ENCODE assay signal across 14 cellular contexts in genomic region chr5:148398698-148399121, GRCh38. TPM values are rescaled to one million over a fixed set of nuclear protein-coding genes. Genes with fewer than 3 reads are reported as not detected.
DNase-seq lines count a peak whose midpoint lies in the region; ATAC-seq and TF ChIP-seq lines count a peak whose summit lies in the region.
"Had no signal": no experiment of that assay in that cellular context is flagged by ENCODE, and none has a peak within 500 bp of the region (broad histone marks: within the 10 kb centered on the region; RNA-seq: fewer than 3 reads in every experiment).

No MANE protein-coding gene starts in this region.

- H3K4me1 ChIP-seq in GM23338 (ENCODE audit: insufficient read depth) (peaks cover 19% of the 10 kb centered on the region), left lung (peaks cover 9 to 74% of the 10 kb centered on the region in 2 donors), MM.1S (ENCODE audit: low read length) (no peaks in the 10 kb centered on the region), aorta (ENCODE audit: control insufficient read depth in 1 of 2, insufficient read depth in 2 of 2, low read length in 2 of 2) (peaks cover 1 to 2% of the 10 kb centered on the region in 2 donors)

- no peaks in the 10 kb centered on the region for H3F3A ChIP-seq in GM23338 (replicated peaks; ENCODE audit: low read depth)
- no peaks in the 10 kb centered on the region for H3F3A ChIP-seq in MM.1S (ENCODE audit: insufficient read depth, low read length)

- peak overlapping the region; percentile 80; the same call in 1 of the 2 replicates for H3K27ac ChIP-seq in GM23338 (ENCODE audit: low read depth)
- H3K27ac ChIP-seq in left lung, result peak overlapping the region; percentile 60 to 66
- H3K27ac ChIP-seq in MM.1S (ENCODE audit: low read length), result no peak overlapping the region
- no peak overlapping the region for H3K27ac ChIP-seq in aorta (ENCODE audit: low read depth in 1 of 2, low read length in 2 of 2)
- H3K27ac ChIP-seq: esophagus muscularis mucosa, SK-N-MC had no signal

- H3K79me2 ChIP-seq in GM23338 (replicated peaks; ENCODE audit: insufficient read depth) (peaks cover 14% of the 10 kb centered on the region; the same call in 1 of the 2 replicates), MM.1S (ENCODE audit: low read length) (peaks cover 8% of the 10 kb centered on the region; the same call in 1 of the 2 replicates)

- no peak overlapping the region for H3K4me3 ChIP-seq in GM23338
- H3K4me3 ChIP-seq in left lung, result no peak overlapping the region
- no peak overlapping the region for H3K4me3 ChIP-seq in MM.1S (ENCODE audit: low read length)
- no peak overlapping the region for H3K4me3 ChIP-seq in aorta (ENCODE audit: low read length in 2 of 2)
- H3K4me3 ChIP-seq: esophagus muscularis mucosa, SK-N-MC had no signal

- 76% methylated on average over 5 of the region's 5 CpGs for WGBS in aorta, 2 donors

- TF ChIP-seq CTCF in CD14-positive monocyte (IDR thresholded peaks at IDR 0.05) (no peak), GM23338 (conservative IDR thresholded peaks at IDR 0.05; ENCODE audit: low read depth in 2 of 2) (peak in 1 of 2 experiments; percentile 54; a peak in 3 of 4 replicates), left lung (IDR thresholded peaks at IDR 0.05) (no peak), MM.1S (IDR thresholded peaks at IDR 0.05; ENCODE audit: low read length) (no peak)

- no peaks in the 10 kb centered on the region for H3K27me3 ChIP-seq in GM23338 (ENCODE audit: insufficient read depth)
- no peaks in the 10 kb centered on the region for H3K27me3 ChIP-seq in left lung
- H3K27me3 ChIP-seq in MM.1S (replicated peaks; ENCODE audit: insufficient read depth, low read length), result no peaks in the 10 kb centered on the region
- no peaks in the 10 kb centered on the region for H3K27me3 ChIP-seq in aorta (ENCODE audit: control insufficient read depth in 1 of 2, insufficient read depth in 2 of 2, low read length in 1 of 2)
- H3K27me3 ChIP-seq: esophagus muscularis mucosa had no signal

- peak; percentile 66 for ATAC-seq in GM23338
- peak; percentile 66 for ATAC-seq in left lung
- no peak for ATAC-seq in aorta (ENCODE audit: low FRiP score)

- H3K4me3 Mint-ChIP-seq in CD14-positive monocyte (no peak overlapping the region), GM23338 (peak overlapping the region; percentile 6; the same call in 1 of the 3 replicates)
- H3K4me3 Mint-ChIP-seq in activated naive CD8-positive, alpha-beta T cell, result no peak overlapping the region

- peaks cover 0 to 2% (median 0%) of the 10 kb centered on the region in 7 donors for H3K9me3 Mint-ChIP-seq in CD14-positive monocyte
- no peaks in the 10 kb centered on the region for H3K9me3 Mint-ChIP-seq in GM23338
- H3K9me3 Mint-ChIP-seq in activated naive CD8-positive, alpha-beta T cell (ENCODE audit: low read depth), result no peaks in the 10 kb centered on the region

- H2AFZ ChIP-seq in GM23338 (no peak overlapping the region), MM.1S (ENCODE audit: low read length) (no peak overlapping the region)

- H3K27me3 Mint-ChIP-seq in CD14-positive monocyte (ENCODE audit: low read depth in 3 of 3) (no peaks in the 10 kb centered on the region), GM23338 (ENCODE audit: insufficient read depth, low read depth, poor library complexity) (peaks cover 1% of the 10 kb centered on the region)
- H3K27me3 Mint-ChIP-seq in activated naive CD8-positive, alpha-beta T cell, result no peaks in the 10 kb centered on the region

- peaks cover 52% of the 10 kb centered on the region for H3K4me1 Mint-ChIP-seq in CD14-positive monocyte
- H3K4me1 Mint-ChIP-seq in GM23338, result peaks cover 30% of the 10 kb centered on the region
- H3K4me1 Mint-ChIP-seq in activated naive CD8-positive, alpha-beta T cell (ENCODE audit: low read depth), result peaks cover 55% of the 10 kb centered on the region

- H4K20me1 ChIP-seq in GM23338 (replicated peaks; ENCODE audit: insufficient read depth) (no peaks in the 10 kb centered on the region), MM.1S (ENCODE audit: insufficient read depth, low read length) (no peaks in the 10 kb centered on the region)

- intact Hi-C loops in CD14-positive monocyte (cut with micrococcal nuclease) (no loop called here), left lung (cut with DNase I) (no loop called here), aorta (cut with DNase I) (no loop called here)

- H3K36me3 Mint-ChIP-seq in CD14-positive monocyte, result peaks cover 49 to 67% of the 10 kb centered on the region in 2 donors
- H3K36me3 Mint-ChIP-seq in GM23338 (ENCODE audit: low read depth), result peaks cover 31% of the 10 kb centered on the region; the same call in 2 of the 3 replicates
- H3K36me3 Mint-ChIP-seq in activated naive CD8-positive, alpha-beta T cell, result peaks cover 11% of the 10 kb centered on the region

- no peaks in the 10 kb centered on the region for H3K9me3 ChIP-seq in left lung
- H3K9me3 ChIP-seq in MM.1S (replicated peaks; ENCODE audit: insufficient read depth, low read length), result no peaks in the 10 kb centered on the region
- no peaks in the 10 kb centered on the region for H3K9me3 ChIP-seq in aorta (ENCODE audit: control insufficient read depth, low read length)
- H3K9me3 ChIP-seq: esophagus muscularis mucosa had no signal

- no peaks in the 10 kb centered on the region for H3K9me2 ChIP-seq in GM23338 (ENCODE audit: insufficient read depth)
- no peaks in the 10 kb centered on the region for H3K9me2 ChIP-seq in MM.1S (replicated peaks; ENCODE audit: insufficient read depth, low read length)

- no peak overlapping the region for H3K9ac ChIP-seq in MM.1S (ENCODE audit: low read length)

- H3K36me3 ChIP-seq in GM23338 (ENCODE audit: insufficient read depth), result peaks cover 18% of the 10 kb centered on the region; the same call in 1 of the 2 replicates
- H3K36me3 ChIP-seq in left lung, result peaks cover 0 to 49% of the 10 kb centered on the region in 2 donors
- peaks cover 9% of the 10 kb centered on the region; the same call in 1 of the 2 replicates for H3K36me3 ChIP-seq in MM.1S (replicated peaks; ENCODE audit: insufficient read depth, low read length)
- H3K36me3 ChIP-seq in aorta (ENCODE audit: control insufficient read depth in 1 of 2, insufficient read depth in 2 of 2, low read length in 1 of 2), result peaks cover 4 to 8% of the 10 kb centered on the region in 2 donors

- DNase-seq in CD14-positive monocyte (ENCODE audit: low spot score), result no peak
- peak; percentile 62 for DNase-seq in GM23338 (ENCODE audit: low spot score)
- DNase-seq in left lung, result no peak
- no peak for DNase-seq in midbrain (lab: John Stamatoyannopoulos, UW)
- DNase-seq in MM.1S, result no peak
- DNase-seq in aorta, result no peak
- no peak for DNase-seq in islet precursor cell
- DNase-seq: activated CD4-positive, alpha-beta T cell treated with anti-CD3 and anti-CD28 coated beads for 1 hour; activated gamma-delta T cell treated with Interleukin-2 at 50 U/mL for 16 hours; cerebellar nuclear complex; NCI-H187 had no signal

- H3K27ac Mint-ChIP-seq in CD14-positive monocyte (peak overlapping the region in 6 of 7 donors; percentile 32 to 93 (median 80)), GM23338 (peak overlapping the region; percentile 95)
- peak overlapping the region; percentile 69 for H3K27ac Mint-ChIP-seq in activated naive CD8-positive, alpha-beta T cell

- H3K4me2 ChIP-seq in GM23338 (no peak overlapping the region), MM.1S (ENCODE audit: low read depth, low read length) (no peak overlapping the region)

RNA-seq across cellular contexts. Expression of gene FBXO38, which starts 15.0 kb away (rescaled TPM):
- polyA plus RNA-seq in CD14-positive monocyte, result 10 to 100 TPM in 1 of 2 donors, 1 to 10 TPM in 1; 6.8 to 14.8 TPM
- 45.6 and 63.9 TPM in 2 replicates for total RNA-seq in GM23338 (2014; rRNA removed; shearing (Covaris generic))
- polyA plus RNA-seq in GM23338 (2016; fragmentation: Nextera tagmentation; extraction: Ambion mirVana), result 12.0 and 13.3 TPM in 2 replicates
- 10 to 100 TPM; 55.4 to 72.9 TPM for total RNA-seq in left lung
- 10 to 100 TPM; 51.1 to 64.4 TPM for total RNA-seq in aorta
- polyA plus RNA-seq in aorta, result 10 to 100 TPM in 1 of 2 donors, 1 to 10 TPM in 1; 6.0 to 24.6 TPM

Comparison
In these comparisons a context has a peak if more than half of its experiments do, and no peak if none do; other contexts are left out.
1. H3K27ac ChIP-seq: peak in GM23338 (single experiment) and left lung (2 of 2); none in MM.1S (single experiment) and aorta (0 of 2).
2. Peak in every context shown above with its lines, with median percentiles within 50 percentile points of each other: H3K27ac Mint-ChIP-seq.